In genomic region chr10:110893559-110894179, GRCh38 we compare ENCODE assay signal across 8 cellular contexts. TPM values are rescaled to one million over a fixed set of nuclear protein-coding genes. Genes with fewer than 3 reads are reported as not detected.
DNase-seq lines count a peak whose midpoint lies in the region; ATAC-seq, FAIRE-seq and TF ChIP-seq lines count a peak whose summit lies in the region.

No MANE protein-coding gene starts in this region.

- TF ChIP-seq CTCF in AG04450 (IDR thresholded peaks at IDR 0.05; ENCODE audit: low read depth, low read length) (peak; percentile 55), GM12864 (IDR thresholded peaks at IDR 0.05; ENCODE audit: low read depth, low read length, missing control alignments) (peak; percentile 41), bronchial epithelial cell (IDR thresholded peaks at IDR 0.05; ENCODE audit: insufficient read depth, low read length, severe bottlenecking) (peak; percentile 37), left lung (IDR thresholded peaks at IDR 0.05) (peak; percentile 44 to 60), uterus (IDR thresholded peaks at IDR 0.05) (peak; percentile 55 to 71 (median 64))

- intact Hi-C loops in left lung (cut with DNase I) = loop anchor here in 1 of 2 donors (10.0 kb wide), 1 partner anchor 89 kb away; no protein-coding TSS in a partner anchor
- intact Hi-C loops in uterus (cut with DNase I; ENCODE audit: low total_unique reads) = loop anchor here (5.0 kb wide), 2 partner anchors 91 to 151 kb away; no protein-coding TSS in a partner anchor

- H3K9me3 ChIP-seq in AG04450 (ENCODE audit: control insufficient read depth, insufficient read depth, low read length) (no peaks in the 10 kb centered on the region), left lung (no peaks in the 10 kb centered on the region), uterus (no peaks in the 10 kb centered on the region)

- POLR2A ChIA-PET in AG04450 (lab: Yijun Ruan, JAX) = no interaction called here

- H3K4me1 ChIP-seq in left lung (peaks cover 0 to 7% of the 10 kb centered on the region in 2 donors), uterus (no peaks in the 10 kb centered on the region)

- no peak for TF ChIP-seq POLR2A in uterus (IDR thresholded peaks at IDR 0.05)

- no peak for FAIRE-seq in bronchial epithelial cell (lab: Jason Lieb, UNC)

- ATAC-seq in HG02885 (IDR thresholded peaks at IDR 0.05; ENCODE audit: poor library complexity, unreplicated experiment) (peak; percentile 74), left lung (peak; percentile 89)

- CTCF ChIA-PET in AG04450 (lab: Charles Lee) = interaction anchor here (0.6 to 4.0 kb wide), 27 partner anchors 9 to 306 kb away, joined by 3 to 30 read pairs (median 4); no protein-coding TSS in a partner anchor

- H3K27ac ChIP-seq in AG04450 (ENCODE audit: low read depth, low read length) (no peak overlapping the region), left lung (no peak overlapping the region), uterus (no peak overlapping the region)

- DNase-seq in AG04450 (ENCODE audit: low read depth, low spot score) (no peak), GM12864 (ENCODE audit: low read depth) (no peak), NCI-H748 treated with DMSO at 0.1 percent for 48 hours (lab: John Stamatoyannopoulos, UW) (peak; percentile 0), bronchial epithelial cell (ENCODE audit: low read depth) (peak; percentile 64), left lung (no peak), uterus (no peak)
- DNase-seq in stimulated activated CD8-positive, alpha-beta memory T cell treated with anti-CD3 and anti-CD28 coated beads, Interleukin-4, amount 100 ng/mL, for 48 hours = no peak

- H3K4me3 ChIP-seq in AG04450 (ENCODE audit: low read depth, low read length) (no peak overlapping the region), GM12864 (ENCODE audit: low read depth, low read length) (no peak overlapping the region), bronchial epithelial cell (ENCODE audit: low read depth, low read length) (no peak overlapping the region), left lung (no peak overlapping the region), uterus (no peak overlapping the region)

- no peaks in the 10 kb centered on the region for H3K27me3 ChIP-seq in AG04450 (ENCODE audit: control insufficient read depth, insufficient read depth, low read length)
- H3K27me3 ChIP-seq in bronchial epithelial cell (ENCODE audit: control insufficient read depth, insufficient read depth, low read length) = no peaks in the 10 kb centered on the region
- no peaks in the 10 kb centered on the region for H3K27me3 ChIP-seq in left lung
- no peaks in the 10 kb centered on the region for H3K27me3 ChIP-seq in uterus

- H3K36me3 ChIP-seq in bronchial epithelial cell (ENCODE audit: control insufficient read depth, insufficient read depth, low read length) (peaks cover 10% of the 10 kb centered on the region), left lung (peaks cover 0 to 54% of the 10 kb centered on the region in 2 donors), uterus (no peaks in the 10 kb centered on the region)

RNA-seq across cellular contexts. Expression of gene PDCD4, which starts 21.9 kb away (rescaled TPM):
- 66.0 and 95.4 TPM in 2 replicates for polyA plus RNA-seq in AG04450 (2011; rRNA removed)
- polyA minus RNA-seq in AG04450 (2011; rRNA and poly(A)+ RNA removed) = 29.4 and 55.6 TPM in 2 replicates
- total RNA-seq in bronchial epithelial cell = 77.9 and 136 TPM in 2 replicates
- 10 to 100 TPM; 45.7 to 47.5 TPM for total RNA-seq in left lung
- total RNA-seq in uterus = 100 to 1,000 TPM in 3 of 4 donors, 10 to 100 TPM in 1; 17.4 to 157 (median 138) TPM

RNA-seq across cellular contexts. Expression of gene BBIP1, which starts 25.3 kb away (rescaled TPM):
- polyA plus RNA-seq in AG04450 (2011; rRNA removed) = 29.9 and 41.5 TPM in 2 replicates
- polyA minus RNA-seq in AG04450 (2011; rRNA and poly(A)+ RNA removed) = 5.9 and 16.3 TPM in 2 replicates
- total RNA-seq in bronchial epithelial cell = 11.6 and 25.0 TPM in 2 replicates
- total RNA-seq in left lung = 10 to 100 TPM; 22.6 to 30.4 TPM
- total RNA-seq in uterus = 10 to 100 TPM in 3 of 4 donors, 1 to 10 TPM in 1; 10.0 to 36.4 (median 29.4) TPM

RNA-seq across cellular contexts. Expression of gene SHOC2, which starts 25.7 kb away (rescaled TPM):
- polyA plus RNA-seq in AG04450 (2011; rRNA removed) = 26.9 and 33.3 TPM in 2 replicates
- polyA minus RNA-seq in AG04450 (2011; rRNA and poly(A)+ RNA removed) = 26.6 and 45.4 TPM in 2 replicates
- total RNA-seq in bronchial epithelial cell = 30.3 and 52.9 TPM in 2 replicates
- 10 to 100 TPM; 52.6 to 61.6 TPM for total RNA-seq in left lung
- total RNA-seq in uterus = 100 to 1,000 TPM in 2 of 4 donors, 10 to 100 TPM in 2; 21.3 to 114 (median 92.5) TPM

Comparison
In these comparisons a context has a peak if more than half of its experiments do, and no peak if none do; other contexts are left out.
1. DNase-seq: peak in NCI-H748 treated with DMSO at 0.1 percent for 48 hours (single experiment) and bronchial epithelial cell (single experiment); none in AG04450 (single experiment), GM12864 (single experiment), left lung (0 of 2), uterus (0 of 2) and stimulated activated CD8-positive, alpha-beta memory T cell treated with anti-CD3 and anti-CD28 coated beads, Interleukin-4, amount 100 ng/mL, for 48 hours (single experiment).
2. Peak in every context shown above with its lines, with median percentiles within 50 percentile points of each other: CTCF ChIP-seq.